15 cellular contexts compared by ENCODE assay signal in the genomic region with DNA sequence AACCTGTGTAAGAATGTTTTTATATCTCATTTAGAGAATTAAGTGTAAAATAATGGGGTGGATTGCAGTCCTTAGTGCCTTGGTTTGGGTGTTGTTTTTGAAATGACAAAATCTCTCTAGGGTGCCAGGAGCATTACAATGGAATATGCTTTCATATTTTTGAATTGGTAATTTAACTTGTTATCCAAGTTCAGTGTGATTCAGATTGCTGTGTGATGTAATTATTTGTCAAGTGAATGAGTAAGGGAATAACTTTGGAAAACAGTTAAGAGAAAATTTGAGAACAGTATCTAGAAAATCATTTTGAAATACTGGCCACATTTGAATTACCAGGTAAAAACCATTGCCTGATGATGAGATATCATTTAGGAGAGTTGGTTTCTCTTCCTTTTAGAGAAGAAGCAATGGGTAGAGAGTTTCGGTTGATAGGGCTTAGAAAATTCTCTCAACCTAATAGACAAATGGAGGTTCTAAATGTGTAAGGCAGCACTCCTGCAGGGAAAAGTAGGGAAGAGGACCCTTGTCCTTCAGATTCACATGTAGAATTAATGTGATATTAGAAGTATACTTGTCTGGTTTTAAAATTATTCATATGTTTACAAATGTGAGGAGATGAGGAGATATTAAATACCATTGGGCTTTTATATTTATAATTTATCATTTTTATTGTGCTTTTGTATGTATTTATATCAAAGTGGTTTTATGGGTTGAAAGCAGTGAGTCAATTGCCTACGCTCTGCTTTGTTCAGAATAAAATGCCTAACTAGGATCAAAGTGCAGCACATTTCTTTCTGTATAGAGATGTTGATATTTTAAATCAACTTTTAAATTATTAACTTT.
DNase-seq lines count a peak whose midpoint lies in the region; ATAC-seq, FAIRE-seq and TF ChIP-seq lines count a peak whose summit lies in the region.
"Had no signal": no experiment of that assay in that cellular context is flagged by ENCODE, and none has a peak within 500 bp of the region (broad histone marks: within the 10 kb centered on the region; RNA-seq: fewer than 3 reads in every experiment).

No MANE protein-coding gene starts in this region.

- ATAC-seq in HG03442 (IDR thresholded peaks at IDR 0.05; ENCODE audit: unreplicated experiment) = no peak
- ATAC-seq in activated CD4-positive, alpha-beta T cell treated with anti-CD3 and anti-CD28 coated beads for 36 hours = no peak
- ATAC-seq: activated CD4-positive, CD25-positive, alpha-beta regulatory T cell treated with anti-CD3 and anti-CD28 coated beads, Interleukin-2, amount 50 U/mL, for 24 hours; activated T-cell treated with anti-CD3 and anti-CD28 coated beads, Interleukin-2, amount 50 U/mL, for 72 hours; stimulated activated naive CD8-positive, alpha-beta T cell treated with anti-CD3 and anti-CD28 coated beads, Interleukin-15, Interleukin-2, amounts not matched to agents 100 U/mL and 50 U/mL, for 24 hours; T-cell had no signal

- no peak overlapping the region for H3K4me3 Mint-ChIP-seq in activated CD4-positive, alpha-beta T cell treated with anti-CD3 and anti-CD28 coated beads for 36 hours
- H3K4me3 Mint-ChIP-seq: CD14-positive monocyte, T-cell had no signal

- FAIRE-seq in GM12892 (lab: Jason Lieb, UNC) = peak; percentile 17

- H3K27me3 Mint-ChIP-seq in activated CD4-positive, alpha-beta T cell treated with anti-CD3 and anti-CD28 coated beads for 36 hours = no peaks in the 10 kb centered on the region
- H3K27me3 Mint-ChIP-seq: T-cell had no signal

- H3K4me1 Mint-ChIP-seq in activated CD4-positive, alpha-beta T cell treated with anti-CD3 and anti-CD28 coated beads for 36 hours = peaks cover 37% of the 10 kb centered on the region
- H3K4me1 Mint-ChIP-seq: CD14-positive monocyte had no signal

- intact Hi-C loops in activated CD4-positive, alpha-beta T cell treated with anti-CD3 and anti-CD28 coated beads for 36 hours (cut with DNase I, micrococcal nuclease) = loop anchor here (10.0 kb wide), 3 partner anchors 315 to 585 kb away; a partner anchor contains a TSS

- no peak for DNase-seq in GM12892 (ENCODE audit: insufficient read length)
- peak; percentile 72 for DNase-seq in epithelial cell of esophagus (ENCODE audit: low read depth)
- DNase-seq in renal cortical epithelial cell (ENCODE audit: low read depth) = peak; percentile 25
- no peak for DNase-seq in activated CD4-positive, alpha-beta T cell treated with anti-CD3 and anti-CD28 coated beads for 36 hours
- no peak for DNase-seq in HuH-7.5 (ENCODE audit: low spot score)
- DNase-seq in COR-L47 (lab: John Stamatoyannopoulos, UW) = no peak
- DNase-seq: activated T-cell treated with anti-CD3 and anti-CD28 coated beads, Interleukin-2, amount 50 U/mL, for 72 hours; NCI-H2171; stimulated activated CD4-positive, alpha-beta T cell treated with anti-CD3 and anti-CD28 coated beads, Interleukin-4, amount 100 ng/mL, for 24 hours; stimulated activated naive CD8-positive, alpha-beta T cell treated with anti-CD3 and anti-CD28 coated beads, Interleukin-15, Interleukin-2, amounts not matched to agents 100 U/mL and 50 U/mL, for 24 hours; T-cell had no signal

- peaks cover 2% of the 10 kb centered on the region for H3K36me3 Mint-ChIP-seq in activated CD4-positive, alpha-beta T cell treated with anti-CD3 and anti-CD28 coated beads for 36 hours (ENCODE audit: low read depth)

- no peak for TF ChIP-seq CTCF in epithelial cell of esophagus (IDR thresholded peaks at IDR 0.05; ENCODE audit: insufficient read depth, low read depth, low read length, missing control alignments)

- POLR2A ChIA-PET in activated CD4-positive, alpha-beta T cell treated with anti-CD3 and anti-CD28 coated beads for 36 hours (lab: Charles Lee) = no interaction called here

- peaks cover 44% of the 10 kb centered on the region for H3K4me1 ChIP-seq in HUES64 (ENCODE audit: insufficient read depth, low read length)

- no peak overlapping the region for H3K27ac Mint-ChIP-seq in activated CD4-positive, alpha-beta T cell treated with anti-CD3 and anti-CD28 coated beads for 36 hours
- H3K27ac Mint-ChIP-seq: activated T-cell treated with anti-CD3 and anti-CD28 coated beads, Interleukin-2, amount 50 U/mL, for 72 hours; CD14-positive monocyte; T-cell had no signal

- no peaks in the 10 kb centered on the region for H3K36me3 ChIP-seq in HUES64 (ENCODE audit: insufficient read depth, low read length)

- peak overlapping the region; percentile 69; the same call in 1 of the 2 replicates for H3K27ac ChIP-seq in HUES64 (ENCODE audit: low read depth, low read length)

- H3K4me3 ChIP-seq in HUES64 (ENCODE audit: low read length) (no peak overlapping the region; the same call in 1 of the 2 replicates), epithelial cell of esophagus (ENCODE audit: low read length) (no peak overlapping the region)

- no peaks in the 10 kb centered on the region for H3K9me3 ChIP-seq in HUES64 (ENCODE audit: insufficient read depth, low read depth, low read length)

- no peaks in the 10 kb centered on the region for H3K27me3 ChIP-seq in HUES64 (ENCODE audit: insufficient read depth, low read length)

- no CpG with 5 or more reads among the region's 2 CpGs for WGBS in HUES64

- H3K9me3 Mint-ChIP-seq in activated CD4-positive, alpha-beta T cell treated with anti-CD3 and anti-CD28 coated beads for 36 hours (ENCODE audit: low read depth) = peaks cover 2% of the 10 kb centered on the region
- H3K9me3 Mint-ChIP-seq: activated T-cell treated with anti-CD3 and anti-CD28 coated beads, Interleukin-2, amount 50 U/mL, for 72 hours; T-cell had no signal

- H3K9ac ChIP-seq in HUES64 (ENCODE audit: low read depth, low read length) = no peak overlapping the region; the same call in 1 of the 2 replicates

- no peak for TF ChIP-seq POLR2A in GM12892 (IDR thresholded peaks at IDR 0.05; ENCODE audit: low read depth, low read length)

- CTCF ChIA-PET in activated CD4-positive, alpha-beta T cell treated with anti-CD3 and anti-CD28 coated beads for 36 hours (lab: Charles Lee) = no interaction called here

Comparison
In these comparisons a context has a peak if more than half of its experiments do, and no peak if none do; other contexts are left out.
1. DNase-seq: peak in epithelial cell of esophagus (single experiment) and renal cortical epithelial cell (single experiment); none in GM12892 (single experiment), activated CD4-positive, alpha-beta T cell treated with anti-CD3 and anti-CD28 coated beads for 36 hours (single experiment), HuH-7.5 (single experiment) and COR-L47 (single experiment).